Comparison of ENCODE assay signal across 8 cellular contexts in genomic region chrX:66030505-66031317, GRCh38. TPM values are rescaled to one million over a fixed set of nuclear protein-coding genes. Genes with fewer than 3 reads are reported as not detected.
A peak's percentile ranks its signal among the peaks of the same experiment; 100 is the strongest.
DNase-seq lines count a peak whose midpoint lies in the region; ATAC-seq and TF ChIP-seq lines count a peak whose summit lies in the region.

No MANE protein-coding gene starts in this region.

- H3K27me3 ChIP-seq in AG04450 (ENCODE audit: control insufficient read depth, insufficient read depth, low read length) = no peaks in the 10 kb centered on the region

- H3K9me3 ChIP-seq in AG04450 (ENCODE audit: control insufficient read depth, insufficient read depth, low read length) = no peaks in the 10 kb centered on the region

- CTCF ChIA-PET in AG04450 (lab: Charles Lee) = interaction anchor here (1.0 to 2.5 kb wide), 2 partner anchors 697 to 700 kb away, joined by 5 to 21 read pairs; no protein-coding TSS in a partner anchor

- POLR2A ChIA-PET in AG04450 (lab: Yijun Ruan, JAX) = no interaction called here

- no peak overlapping the region for H3K27ac ChIP-seq in AG04450 (ENCODE audit: low read depth, low read length)

- peak; percentile 54 for ATAC-seq in HG03108 (IDR thresholded peaks at IDR 0.05; ENCODE audit: unreplicated experiment)
- no peak for ATAC-seq in GM21367 (IDR thresholded peaks at IDR 0.05; ENCODE audit: unreplicated experiment)

- H3K4me3 ChIP-seq in AG04450 (ENCODE audit: low read depth, low read length) = no peak overlapping the region
- no peak overlapping the region for H3K4me3 ChIP-seq in WI38 (ENCODE audit: low read depth, low read length)

- peak; percentile 59 for TF ChIP-seq CTCF in AG04450 (IDR thresholded peaks at IDR 0.05; ENCODE audit: low read depth, low read length)
- TF ChIP-seq CTCF in GM12872 (IDR thresholded peaks at IDR 0.05; ENCODE audit: insufficient read depth, low read depth, low read length) = peak; percentile 80
- peak; percentile 59 for TF ChIP-seq CTCF in WI38 (IDR thresholded peaks at IDR 0.05; ENCODE audit: low read depth, low read length)

- DNase-seq in AG04450 (ENCODE audit: low read depth, low spot score) = no peak
- peak; percentile 9 for DNase-seq in inferior parietal cortex (ENCODE audit: extremely low spot score)
- DNase-seq in SK-N-DZ (ENCODE audit: low spot score) = no peak
- no peak for DNase-seq in NCI-H446 (lab: John Stamatoyannopoulos, UW)

RNA-seq across cellular contexts. Expression of gene VSIG4, which starts 9.2 kb away (rescaled TPM):
- polyA plus RNA-seq in AG04450 (2011; rRNA removed) = not detected in 2 replicates
- polyA minus RNA-seq in AG04450 (2011; rRNA and poly(A)+ RNA removed) = not detected in 2 replicates
- polyA plus RNA-seq in SK-N-DZ (2014; cell fraction: cytosol; rRNA removed) = not detected in 2 replicates
- not detected in 2 replicates for polyA plus RNA-seq in SK-N-DZ (2014; cell fraction: nucleus; rRNA removed)
